Comparison of ENCODE assay signal across 1 cellular context in the genomic region with DNA sequence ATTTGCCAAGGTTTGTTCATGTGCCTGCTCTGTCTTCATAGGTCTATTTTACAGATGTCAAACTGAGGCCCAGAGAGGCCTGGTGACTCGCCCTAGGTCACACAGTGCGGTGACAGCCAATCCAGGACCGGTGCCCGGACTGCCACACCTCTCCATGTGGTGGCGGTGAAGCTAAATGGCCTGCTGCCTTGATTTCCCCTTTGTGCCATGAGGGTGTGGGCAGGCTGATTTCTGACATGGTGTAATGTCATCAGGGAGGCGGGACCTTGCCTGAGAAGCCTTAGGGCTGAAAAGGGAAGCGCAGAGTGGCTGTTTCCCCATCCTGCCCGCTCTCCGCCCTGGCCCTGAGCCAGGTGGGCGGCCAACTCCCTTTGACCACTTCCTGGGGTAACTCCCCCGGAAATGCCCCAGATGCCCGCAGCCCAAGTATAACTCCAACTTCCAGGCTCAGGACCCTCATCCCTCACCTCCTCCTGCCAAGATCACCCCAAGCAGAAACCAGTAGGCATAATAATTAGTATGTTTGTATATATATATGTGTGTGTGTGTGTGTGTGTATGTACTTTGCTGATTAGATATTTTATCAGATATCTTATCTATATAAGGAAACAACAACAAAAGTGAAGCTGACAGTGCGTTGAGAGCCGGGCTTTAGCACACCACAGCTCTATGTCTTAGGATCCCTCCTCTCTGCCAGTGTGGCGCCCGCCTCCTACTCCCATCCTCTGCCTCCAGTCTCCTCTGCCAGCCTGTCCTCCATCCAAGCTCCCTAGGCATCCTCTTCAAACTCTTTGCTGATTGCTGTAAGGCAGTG.
A peak's percentile ranks its signal among the peaks of the same experiment; 100 is the strongest.
TF ChIP-seq lines count a peak whose summit lies in the region.

No MANE protein-coding gene starts in this region.

TF ChIP-seq in K562, 482 proteins besides CTCF, POLR2A, EP300 and RAD21 (continued from another document and continues in another):
- TF ChIP-seq ZBTB2 (IDR thresholded peaks at IDR 0.05) (0 out of 2 replicates have a peak, but pooled peaks have one; percentile 26), CBX1 (IDR thresholded peaks at IDR 0.05; ENCODE audit: low read depth) (peak; percentile 88; the same call in 1 of the 2 replicates), NONO (IDR thresholded peaks at IDR 0.05; ENCODE audit: low read depth in 2 of 2, low read length in 1 of 2) (0 out of 4 replicates have a peak, but pooled peaks of 1 of the 2 experiments have one; percentile 41), SMARCE1 (IDR thresholded peaks at IDR 0.05) (0 out of 2 replicates have a peak, but pooled peaks have one; percentile 48), ZNF311 (CRISPR knock-in tag; IDR thresholded peaks at IDR 0.05) (peak; percentile 24; the same call in 1 of the 2 replicates), RFX7 (CRISPR knock-in tag; IDR thresholded peaks at IDR 0.05) (no peak), ARID1B (IDR thresholded peaks at IDR 0.05) (peak; percentile 49; the same call in 1 of the 2 replicates), ZNF764 (CRISPR knock-in tag; IDR thresholded peaks at IDR 0.05; ENCODE audit: low read depth) (0 out of 2 replicates have a peak, but pooled peaks have one; percentile 27), SRSF7 (optimal IDR thresholded peaks at IDR 0.05; ENCODE audit: low read depth, low read length) (no peak), ETV5 (CRISPR knock-in tag; IDR thresholded peaks at IDR 0.05; ENCODE audit: low read depth) (peak; percentile 68; the same call in 1 of the 2 replicates), RREB1 (CRISPR knock-in tag; IDR thresholded peaks at IDR 0.05) (no peak), EGR1 (conservative IDR thresholded peaks at IDR 0.05) (no peak), ZKSCAN3 (CRISPR knock-in tag; IDR thresholded peaks at IDR 0.05) (no peak), KLF6 (CRISPR knock-in tag; IDR thresholded peaks at IDR 0.05; ENCODE audit: borderline replicate concordance) (no peak), ZNF696 (CRISPR knock-in tag; conservative IDR thresholded peaks at IDR 0.05) (no peak), ZBTB1 (CRISPR knock-in tag; IDR thresholded peaks at IDR 0.05; ENCODE audit: borderline replicate concordance, low read depth) (no peak), MYC (IDR thresholded peaks at IDR 0.05; ENCODE audit: low read depth, low read length) (no peak), MYC (CRISPR knock-in tag; IDR thresholded peaks at IDR 0.05; ENCODE audit: borderline replicate concordance, low read depth) (no peak), HDAC2 (IDR thresholded peaks at IDR 0.05) (peak; percentile 45; the same call in 1 of the 2 replicates), DIDO1 (tag; IDR thresholded peaks at IDR 0.05; ENCODE audit: low read depth) (no peak), GABPB1 (CRISPR knock-in tag; IDR thresholded peaks at IDR 0.05) (0 out of 2 replicates have a peak, but pooled peaks have one; percentile 27), RBM34 (IDR thresholded peaks at IDR 0.05; ENCODE audit: borderline replicate concordance, insufficient read depth, low read length) (no peak), ZNF644 (tag; IDR thresholded peaks at IDR 0.05; ENCODE audit: low read depth) (no peak), TEAD1 (CRISPR knock-in tag; IDR thresholded peaks at IDR 0.05) (0 out of 4 replicates have a peak, but pooled peaks of 1 of the 2 experiments have one; percentile 19), NR1H2 (CRISPR knock-in tag; IDR thresholded peaks at IDR 0.05) (no peak), VEZF1 (CRISPR knock-in tag; IDR thresholded peaks at IDR 0.05) (peak; percentile 54; the same call in 1 of the 2 replicates), KDM1A (IDR thresholded peaks at IDR 0.05) (peak; percentile 45 to 58; a peak in 3 of 4 replicates), ERF (CRISPR knock-in tag; IDR thresholded peaks at IDR 0.05) (no peak), ZNF592 (IDR thresholded peaks at IDR 0.05) (no peak), JUND (IDR thresholded peaks at IDR 0.05; ENCODE audit: borderline replicate concordance, low read depth, low read length) (no peak), JUND (tag; IDR thresholded peaks at IDR 0.05; ENCODE audit: borderline replicate concordance, low read depth, low read length) (no peak), CXXC5 (CRISPR knock-in tag; IDR thresholded peaks at IDR 0.05) (peak; percentile 22; the same call in 1 of the 2 replicates), PPARD (CRISPR knock-in tag; IDR thresholded peaks at IDR 0.05) (no peak), ZNF239 (CRISPR knock-in tag; IDR thresholded peaks at IDR 0.05) (no peak), ZNF780A (CRISPR knock-in tag; IDR thresholded peaks at IDR 0.05) (no peak)
- TF ChIP-seq, protein P1, sequence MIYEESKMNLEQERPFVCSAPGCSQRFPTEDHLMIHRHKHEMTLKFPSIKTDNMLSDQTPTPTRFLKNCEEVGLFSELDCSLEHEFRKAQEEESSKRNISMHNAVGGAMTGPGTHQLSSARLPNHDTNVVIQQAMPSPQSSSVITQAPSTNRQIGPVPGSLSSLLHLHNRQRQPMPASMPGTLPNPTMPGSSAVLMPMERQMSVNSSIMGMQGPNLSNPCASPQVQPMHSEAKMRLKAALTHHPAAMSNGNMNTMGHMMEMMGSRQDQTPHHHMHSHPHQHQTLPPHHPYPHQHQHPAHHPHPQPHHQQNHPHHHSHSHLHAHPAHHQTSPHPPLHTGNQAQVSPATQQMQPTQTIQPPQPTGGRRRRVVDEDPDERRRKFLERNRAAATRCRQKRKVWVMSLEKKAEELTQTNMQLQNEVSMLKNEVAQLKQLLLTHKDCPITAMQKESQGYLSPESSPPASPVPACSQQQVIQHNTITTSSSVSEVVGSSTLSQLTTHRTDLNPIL (CRISPR knock-in tag; IDR thresholded peaks at IDR 0.05): no peak
- TF ChIP-seq, protein P2, sequence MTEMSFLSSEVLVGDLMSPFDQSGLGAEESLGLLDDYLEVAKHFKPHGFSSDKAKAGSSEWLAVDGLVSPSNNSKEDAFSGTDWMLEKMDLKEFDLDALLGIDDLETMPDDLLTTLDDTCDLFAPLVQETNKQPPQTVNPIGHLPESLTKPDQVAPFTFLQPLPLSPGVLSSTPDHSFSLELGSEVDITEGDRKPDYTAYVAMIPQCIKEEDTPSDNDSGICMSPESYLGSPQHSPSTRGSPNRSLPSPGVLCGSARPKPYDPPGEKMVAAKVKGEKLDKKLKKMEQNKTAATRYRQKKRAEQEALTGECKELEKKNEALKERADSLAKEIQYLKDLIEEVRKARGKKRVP (CRISPR knock-in tag; IDR thresholded peaks at IDR 0.05): 0 out of 2 replicates have a peak, but pooled peaks have one; percentile 25
- TF ChIP-seq, protein P3, sequence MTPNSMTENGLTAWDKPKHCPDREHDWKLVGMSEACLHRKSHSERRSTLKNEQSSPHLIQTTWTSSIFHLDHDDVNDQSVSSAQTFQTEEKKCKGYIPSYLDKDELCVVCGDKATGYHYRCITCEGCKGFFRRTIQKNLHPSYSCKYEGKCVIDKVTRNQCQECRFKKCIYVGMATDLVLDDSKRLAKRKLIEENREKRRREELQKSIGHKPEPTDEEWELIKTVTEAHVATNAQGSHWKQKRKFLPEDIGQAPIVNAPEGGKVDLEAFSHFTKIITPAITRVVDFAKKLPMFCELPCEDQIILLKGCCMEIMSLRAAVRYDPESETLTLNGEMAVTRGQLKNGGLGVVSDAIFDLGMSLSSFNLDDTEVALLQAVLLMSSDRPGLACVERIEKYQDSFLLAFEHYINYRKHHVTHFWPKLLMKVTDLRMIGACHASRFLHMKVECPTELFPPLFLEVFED (CRISPR knock-in tag; conservative IDR thresholded peaks at IDR 0.05): no peak
- TF ChIP-seq, protein P4, sequence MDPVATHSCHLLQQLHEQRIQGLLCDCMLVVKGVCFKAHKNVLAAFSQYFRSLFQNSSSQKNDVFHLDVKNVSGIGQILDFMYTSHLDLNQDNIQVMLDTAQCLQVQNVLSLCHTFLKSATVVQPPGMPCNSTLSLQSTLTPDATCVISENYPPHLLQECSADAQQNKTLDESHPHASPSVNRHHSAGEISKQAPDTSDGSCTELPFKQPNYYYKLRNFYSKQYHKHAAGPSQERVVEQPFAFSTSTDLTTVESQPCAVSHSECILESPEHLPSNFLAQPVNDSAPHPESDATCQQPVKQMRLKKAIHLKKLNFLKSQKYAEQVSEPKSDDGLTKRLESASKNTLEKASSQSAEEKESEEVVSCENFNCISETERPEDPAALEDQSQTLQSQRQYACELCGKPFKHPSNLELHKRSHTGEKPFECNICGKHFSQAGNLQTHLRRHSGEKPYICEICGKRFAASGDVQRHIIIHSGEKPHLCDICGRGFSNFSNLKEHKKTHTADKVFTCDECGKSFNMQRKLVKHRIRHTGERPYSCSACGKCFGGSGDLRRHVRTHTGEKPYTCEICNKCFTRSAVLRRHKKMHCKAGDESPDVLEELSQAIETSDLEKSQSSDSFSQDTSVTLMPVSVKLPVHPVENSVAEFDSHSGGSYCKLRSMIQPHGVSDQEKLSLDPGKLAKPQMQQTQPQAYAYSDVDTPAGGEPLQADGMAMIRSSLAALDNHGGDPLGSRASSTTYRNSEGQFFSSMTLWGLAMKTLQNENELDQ (CRISPR knock-in tag; IDR thresholded peaks at IDR 0.05; ENCODE audit: borderline replicate concordance): no peak
